Comparison of ENCODE assay signal across 1 cellular context in the genomic region with DNA sequence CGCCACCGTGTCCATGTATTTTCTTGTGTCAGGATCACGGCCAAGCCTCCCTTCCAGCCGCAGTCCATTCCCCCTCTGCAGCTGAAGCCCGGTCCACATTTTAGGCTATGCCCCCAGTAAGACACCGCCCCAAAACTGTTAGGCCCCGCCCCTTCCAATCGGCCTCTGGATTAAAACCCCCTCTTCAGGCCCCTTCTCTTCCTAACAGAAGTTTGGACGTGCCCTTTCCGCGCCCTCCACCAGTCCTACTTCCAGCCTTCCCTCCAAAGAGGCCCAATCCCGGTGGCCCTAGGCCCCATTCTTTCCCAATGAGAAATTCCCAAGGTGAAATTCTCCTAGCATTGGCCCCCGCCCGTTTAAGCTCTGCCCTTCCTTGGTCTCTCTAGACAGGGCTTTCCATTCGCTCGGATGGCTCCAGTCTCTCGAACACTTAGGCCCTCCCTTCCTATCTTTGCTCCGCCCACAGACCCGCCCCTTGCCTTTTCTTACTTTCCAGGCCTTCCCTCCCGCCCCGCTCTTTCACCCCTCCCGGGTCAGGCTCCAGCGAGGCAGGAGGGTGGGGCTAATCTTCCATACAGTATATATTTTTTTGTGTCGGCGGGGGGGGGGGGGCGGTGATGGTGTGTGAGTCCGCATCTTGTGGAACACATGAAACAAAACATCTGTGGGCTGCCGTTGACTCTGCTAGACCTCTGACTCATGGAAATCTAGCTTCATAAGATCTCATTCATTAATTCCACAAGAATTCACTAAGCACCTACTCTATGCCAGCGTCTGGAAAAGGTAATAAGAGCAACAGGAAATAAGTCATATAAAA.
TF ChIP-seq lines count a peak whose summit lies in the region.

No MANE protein-coding gene starts in this region.

TF ChIP-seq in HCT116, 20 proteins besides CTCF, POLR2A, EP300 and RAD21 (continued from another document):
- TF ChIP-seq, protein P1, sequence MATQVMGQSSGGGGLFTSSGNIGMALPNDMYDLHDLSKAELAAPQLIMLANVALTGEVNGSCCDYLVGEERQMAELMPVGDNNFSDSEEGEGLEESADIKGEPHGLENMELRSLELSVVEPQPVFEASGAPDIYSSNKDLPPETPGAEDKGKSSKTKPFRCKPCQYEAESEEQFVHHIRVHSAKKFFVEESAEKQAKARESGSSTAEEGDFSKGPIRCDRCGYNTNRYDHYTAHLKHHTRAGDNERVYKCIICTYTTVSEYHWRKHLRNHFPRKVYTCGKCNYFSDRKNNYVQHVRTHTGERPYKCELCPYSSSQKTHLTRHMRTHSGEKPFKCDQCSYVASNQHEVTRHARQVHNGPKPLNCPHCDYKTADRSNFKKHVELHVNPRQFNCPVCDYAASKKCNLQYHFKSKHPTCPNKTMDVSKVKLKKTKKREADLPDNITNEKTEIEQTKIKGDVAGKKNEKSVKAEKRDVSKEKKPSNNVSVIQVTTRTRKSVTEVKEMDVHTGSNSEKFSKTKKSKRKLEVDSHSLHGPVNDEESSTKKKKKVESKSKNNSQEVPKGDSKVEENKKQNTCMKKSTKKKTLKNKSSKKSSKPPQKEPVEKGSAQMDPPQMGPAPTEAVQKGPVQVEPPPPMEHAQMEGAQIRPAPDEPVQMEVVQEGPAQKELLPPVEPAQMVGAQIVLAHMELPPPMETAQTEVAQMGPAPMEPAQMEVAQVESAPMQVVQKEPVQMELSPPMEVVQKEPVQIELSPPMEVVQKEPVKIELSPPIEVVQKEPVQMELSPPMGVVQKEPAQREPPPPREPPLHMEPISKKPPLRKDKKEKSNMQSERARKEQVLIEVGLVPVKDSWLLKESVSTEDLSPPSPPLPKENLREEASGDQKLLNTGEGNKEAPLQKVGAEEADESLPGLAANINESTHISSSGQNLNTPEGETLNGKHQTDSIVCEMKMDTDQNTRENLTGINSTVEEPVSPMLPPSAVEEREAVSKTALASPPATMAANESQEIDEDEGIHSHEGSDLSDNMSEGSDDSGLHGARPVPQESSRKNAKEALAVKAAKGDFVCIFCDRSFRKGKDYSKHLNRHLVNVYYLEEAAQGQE (IDR thresholded peaks at IDR 0.05; ENCODE audit: low read depth): no peak
TF ChIP-seq in HCT116: peak in this region for 1.
